9 cellular contexts compared by ENCODE assay signal in the genomic region with DNA sequence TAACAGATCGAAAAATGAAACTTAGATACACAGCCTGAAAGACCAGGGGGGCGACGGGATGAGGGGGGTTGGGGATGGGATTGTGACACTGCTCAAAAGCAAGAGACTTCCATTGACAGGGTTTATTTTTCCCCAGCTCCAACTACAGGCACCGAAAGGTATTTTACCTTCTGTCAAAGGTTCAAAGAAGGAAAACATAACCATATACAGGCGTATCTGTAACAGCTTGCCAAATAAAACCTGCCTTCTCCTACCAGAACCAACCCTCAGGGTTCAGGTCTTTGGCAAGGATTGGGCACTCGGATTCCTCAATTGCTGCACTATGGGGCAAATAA. TPM values are rescaled to one million over a fixed set of nuclear protein-coding genes. Genes with fewer than 3 reads are reported as not detected.
DNase-seq lines count a peak whose midpoint lies in the region; ATAC-seq, FAIRE-seq and TF ChIP-seq lines count a peak whose summit lies in the region.
"Had no signal": no experiment of that assay in that cellular context is flagged by ENCODE, and none has a peak within 500 bp of the region (broad histone marks: within the 10 kb centered on the region; RNA-seq: fewer than 3 reads in every experiment).

No MANE protein-coding gene starts in this region.

- WGBS in hepatocyte (ENCODE audit: low lambda C conversion rate, missing lambda C conversion rate), result 4% methylated on average over 6 of the region's 6 CpGs

- H3K4me3 ChIP-seq in Panc1 (ENCODE audit: low read depth in 2 of 2, low read length in 2 of 2), result peak overlapping the region; percentile 67 to 76
- peak overlapping the region; percentile 72 for H3K4me3 ChIP-seq in hepatocyte
- H3K4me3 ChIP-seq in skeletal muscle satellite cell (ENCODE audit: low read length), result peak overlapping the region; percentile 66

- H3K9me3 ChIP-seq in Panc1 (ENCODE audit: control insufficient read depth, insufficient read depth, low read depth, low read length) (no peaks in the 10 kb centered on the region), hepatocyte (ENCODE audit: low read depth) (no peaks in the 10 kb centered on the region), skeletal muscle satellite cell (replicated peaks; ENCODE audit: low read length) (no peaks in the 10 kb centered on the region)

- peaks cover 30% of the 10 kb centered on the region for H3K79me2 ChIP-seq in hepatocyte

- BruUV-seq in Panc1 (replicated peaks; lab: Mats Ljungman, UMichigan), result no TSS peak

- POLR2A ChIA-PET in Panc1 (lab: Charles Lee), result no interaction called here

- TF ChIP-seq CTCF in Panc1 (IDR thresholded peaks at IDR 0.05) (no peak; the same call in 1 of the 2 replicates), hepatocyte (IDR thresholded peaks at IDR 0.05; ENCODE audit: poor library complexity) (no peak)

- H3K4me1 ChIP-seq in Panc1 (ENCODE audit: control insufficient read depth, insufficient read depth, low read length), result peaks cover 5% of the 10 kb centered on the region; the same call in 1 of the 2 replicates
- H3K4me1 ChIP-seq in hepatocyte (ENCODE audit: insufficient read depth), result no peaks in the 10 kb centered on the region
- H3K4me1 ChIP-seq in skeletal muscle satellite cell (ENCODE audit: control insufficient read depth, insufficient read depth, low read length), result peaks cover 25% of the 10 kb centered on the region

- H3K36me3 ChIP-seq in Panc1 (ENCODE audit: control insufficient read depth, insufficient read depth, low read length), result no peaks in the 10 kb centered on the region; the same call in 1 of the 2 replicates
- H3K36me3 ChIP-seq in hepatocyte (replicated peaks; ENCODE audit: insufficient read depth, low read depth), result no peaks in the 10 kb centered on the region
- H3K36me3 ChIP-seq in skeletal muscle satellite cell (ENCODE audit: insufficient read depth, low read length), result no peaks in the 10 kb centered on the region

- H3K9me2 ChIP-seq in hepatocyte (replicated peaks; ENCODE audit: insufficient read depth), result no peaks in the 10 kb centered on the region

- H3K4me2 ChIP-seq in hepatocyte, result peak overlapping the region; percentile 83
- peak overlapping the region; percentile 81 for H3K4me2 ChIP-seq in skeletal muscle satellite cell (ENCODE audit: low read length)

- CTCF ChIA-PET in Panc1 (lab: Charles Lee), result interaction anchor here (0.5 to 0.6 kb wide), 2 partner anchors 333 to 634 kb away, joined by 3 read pairs; no protein-coding TSS in a partner anchor

- no peaks in the 10 kb centered on the region for H4K20me1 ChIP-seq in hepatocyte (ENCODE audit: insufficient read depth, poor library complexity, severe bottlenecking)

- H3K27me3 ChIP-seq in Panc1 (ENCODE audit: control insufficient read depth, insufficient read depth, low read length), result peaks cover 6% of the 10 kb centered on the region
- peaks cover 35% of the 10 kb centered on the region for H3K27me3 ChIP-seq in hepatocyte
- H3K27me3 ChIP-seq in skeletal muscle satellite cell (ENCODE audit: control insufficient read depth, insufficient read depth, low read length), result peaks cover 60% of the 10 kb centered on the region

- H3K27ac ChIP-seq in Panc1 (ENCODE audit: low read length) (peak overlapping the region; percentile 71), hepatocyte (peak overlapping the region; percentile 76)

- in situ Hi-C loops in Panc1 (cut with HindIII; ENCODE audit: low pct_unique_long_range_greater_than_20kb, low sequenced_read_pairs), result no loop called here

- H2AFZ ChIP-seq in hepatocyte, result peak overlapping the region; percentile 58

- ATAC-seq in Panc1, result 0 out of 2 replicates have a peak, but pooled peaks have one; percentile 1

- no peak for FAIRE-seq in GM19239 (lab: Jason Lieb, UNC)

- DNase-seq in NCI-H1092 treated with DMSO at 0.1 percent for 48 hours (lab: John Stamatoyannopoulos, UW) (peak; percentile 37), NCI-H1092 (lab: John Stamatoyannopoulos, UW) (no peak), Panc1 (ENCODE audit: low read depth, low spot score) (no peak), hepatocyte (ENCODE audit: low spot score) (peak; percentile 10), Ammon's horn (ENCODE audit: low spot score) (no peak), NCI-H1436 treated with DMSO at 0.1 percent for 48 hours (lab: John Stamatoyannopoulos, UW) (no peak), GM19239 (ENCODE audit: insufficient read length, low spot score) (no peak)
- DNase-seq: stimulated activated CD4-positive, alpha-beta T cell treated with anti-CD3 and anti-CD28 coated beads, Interleukin-4, amount 100 ng/mL, for 4 hours had no signal

- intact Hi-C loops in Panc1 (cut with micrococcal nuclease; ENCODE audit: unreplicated experiment), result loop anchor here (10.0 kb wide), 1 partner anchor 373 kb away; no protein-coding TSS in a partner anchor

- H3K9ac ChIP-seq in skeletal muscle satellite cell (ENCODE audit: low read depth, low read length), result no peak overlapping the region

RNA-seq across cellular contexts. Expression of a gene that starts 1.3 kb away (rescaled TPM):
- total RNA-seq in Panc1 (2021; ENCODE audit: unreplicated experiment), result 8.6 TPM
- 4.6 TPM for polyA plus RNA-seq in Panc1 (2012; ENCODE audit: insufficient read length)
- total RNA-seq in hepatocyte, result 19.2 and 20.2 TPM in 2 replicates
- 5.9 and 6.9 TPM in 2 replicates for polyA plus RNA-seq in hepatocyte
- total RNA-seq in skeletal muscle satellite cell (2012; rRNA removed), result 7.4 and 12.9 TPM in 2 replicates

Comparison
In these comparisons a context has a peak if more than half of its experiments do, and no peak if none do; other contexts are left out.
1. DNase-seq: peak in NCI-H1092 treated with DMSO at 0.1 percent for 48 hours (single experiment) and hepatocyte (single experiment); none in NCI-H1092 (single experiment), Panc1 (single experiment), Ammon's horn (single experiment), NCI-H1436 treated with DMSO at 0.1 percent for 48 hours (single experiment) and GM19239 (single experiment).
2. Peak in every context shown above with its lines, with median percentiles within 50 percentile points of each other: H3K4me3 ChIP-seq.